Comparison of ENCODE assay signal across 8 cellular contexts in the genomic region with DNA sequence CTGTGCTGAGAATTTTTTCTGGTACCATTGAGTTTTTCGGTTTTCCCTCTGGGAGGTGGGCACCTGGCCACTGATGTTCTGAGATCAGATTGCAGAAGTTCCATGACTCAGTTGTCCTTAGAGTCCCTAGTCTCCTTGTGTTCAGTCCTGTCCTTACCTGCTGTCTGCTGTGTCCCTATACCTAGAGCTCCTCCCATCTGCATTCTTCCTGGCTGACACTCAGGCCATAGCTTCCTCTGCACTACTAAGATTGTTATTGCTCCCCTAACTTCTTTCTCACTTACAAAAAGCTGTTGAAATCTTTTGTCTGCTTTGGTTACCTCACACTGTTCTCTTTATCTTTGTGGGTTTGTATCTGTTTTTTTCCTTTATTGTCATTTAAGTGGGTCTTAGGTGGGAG. TPM values are rescaled to one million over a fixed set of nuclear protein-coding genes. Genes with fewer than 3 reads are reported as not detected.
DNase-seq lines count a peak whose midpoint lies in the region; ATAC-seq, FAIRE-seq and TF ChIP-seq lines count a peak whose summit lies in the region.
"Had no signal": no experiment of that assay in that cellular context is flagged by ENCODE, and none has a peak within 500 bp of the region (broad histone marks: within the 10 kb centered on the region; RNA-seq: fewer than 3 reads in every experiment).

No MANE protein-coding gene starts in this region.

- no peak for ATAC-seq in HG02763 (IDR thresholded peaks at IDR 0.05; ENCODE audit: unreplicated experiment)
- no peak for ATAC-seq in Right ventricle myocardium inferior

- peak; percentile 41 for FAIRE-seq in GM18507 (lab: Jason Lieb, UNC)

- no peak for TF ChIP-seq CTCF in endothelial cell (IDR thresholded peaks at IDR 0.05; ENCODE audit: unreplicated experiment)
- no peak for TF ChIP-seq CTCF in osteocyte (IDR thresholded peaks at IDR 0.05)

- intact Hi-C loops in Right ventricle myocardium inferior (cut with DNase I), result loop anchor here (5.0 kb wide), 1 partner anchor 35 kb away; no protein-coding TSS in a partner anchor

- H3K27ac Mint-ChIP-seq in endothelial cell (ENCODE audit: unreplicated experiment), result peak overlapping the region; percentile 79
- H3K27ac Mint-ChIP-seq in osteocyte (ENCODE audit: unreplicated experiment), result peak overlapping the region; percentile 42

- H3K4me1 Mint-ChIP-seq in endothelial cell (ENCODE audit: unreplicated experiment) (peaks cover 17% of the 10 kb centered on the region), osteocyte (ENCODE audit: unreplicated experiment) (peaks cover 55% of the 10 kb centered on the region)

- H3K9me3 Mint-ChIP-seq in endothelial cell (ENCODE audit: unreplicated experiment) (no peaks in the 10 kb centered on the region), osteocyte (ENCODE audit: unreplicated experiment) (no peaks in the 10 kb centered on the region)

- H3K27me3 Mint-ChIP-seq in endothelial cell (ENCODE audit: unreplicated experiment) (no peaks in the 10 kb centered on the region), osteocyte (ENCODE audit: unreplicated experiment) (no peaks in the 10 kb centered on the region)

- H3K4me3 Mint-ChIP-seq in endothelial cell (ENCODE audit: unreplicated experiment) (no peak overlapping the region), osteocyte (ENCODE audit: unreplicated experiment) (no peak overlapping the region)

- DNase-seq in GM18507 (ENCODE audit: extremely low spot score, insufficient read length, low read depth), result no peak
- peak; percentile 29 for DNase-seq in OCI-M1 (lab: John Stamatoyannopoulos, UW)
- DNase-seq in endothelial cell (ENCODE audit: low spot score), result no peak
- no peak for DNase-seq in osteocyte (ENCODE audit: extremely low spot score, unreplicated experiment)
- DNase-seq in Right ventricle myocardium inferior (ENCODE audit: missing footprints), result no peak
- DNase-seq in anterior cingulate cortex (lab: John Stamatoyannopoulos, UW), result no peak
- DNase-seq: T-helper 1 cell had no signal

- no peaks in the 10 kb centered on the region for H3K36me3 Mint-ChIP-seq in endothelial cell (ENCODE audit: low read depth, unreplicated experiment)
- no peaks in the 10 kb centered on the region for H3K36me3 Mint-ChIP-seq in osteocyte (ENCODE audit: unreplicated experiment)

RNA-seq across cellular contexts. Expression of gene USP3, which starts 13.2 kb away (rescaled TPM):
- total RNA-seq in endothelial cell (ENCODE audit: unreplicated experiment) (33.5 TPM), osteocyte (41.2 and 45.9 TPM in 2 replicates), Right ventricle myocardium inferior (13.7 TPM)
